Comparison of ENCODE assay signal across 15 cellular contexts in genomic region chr3:152279474-152279873, GRCh38. TPM values are rescaled to one million over a fixed set of nuclear protein-coding genes. Genes with fewer than 3 reads are reported as not detected.
DNase-seq lines count a peak whose midpoint lies in the region; ATAC-seq, FAIRE-seq and TF ChIP-seq lines count a peak whose summit lies in the region.
"Had no signal": no experiment of that assay in that cellular context is flagged by ENCODE, and none has a peak within 500 bp of the region (broad histone marks: within the 10 kb centered on the region; RNA-seq: fewer than 3 reads in every experiment).

No MANE protein-coding gene starts in this region.

- H3K9ac ChIP-seq in KMS-11, result peak overlapping the region; percentile 99
- H3K9ac ChIP-seq in K562 (ENCODE audit: insufficient read depth in 1 of 2, low read depth in 2 of 2, low read length in 2 of 2), result no peak overlapping the region

- FAIRE-seq in K562 (lab: Jason Lieb, UNC), result no peak
- FAIRE-seq: GM19239, small intestine had no signal

- no peak for TF ChIP-seq POLR2A in K562 (conservative IDR thresholded peaks at IDR 0.05)

- peaks cover 9% of the 10 kb centered on the region for H3K9me1 ChIP-seq in K562 (ENCODE audit: control insufficient read depth, insufficient read depth, low read length)

- peaks cover 98% of the 10 kb centered on the region for H3K4me1 ChIP-seq in KMS-11 (ENCODE audit: low read depth, poor library complexity, severe bottlenecking)
- H3K4me1 ChIP-seq in K562 (replicated peaks in 1 of 2; ENCODE audit: control insufficient read depth in 2 of 2, insufficient read depth in 2 of 2, low read length in 2 of 2), result peaks cover 9 to 52% of the 10 kb centered on the region in 2 experiments

- no peak for TF ChIP-seq EP300 in K562 (IDR thresholded peaks at IDR 0.05; ENCODE audit: low read length)

- ATAC-seq in K562, result peak; percentile 45
- ATAC-seq in GM21737 (IDR thresholded peaks at IDR 0.05; ENCODE audit: unreplicated experiment), result no peak

- H4K20me1 ChIP-seq in KMS-11 (ENCODE audit: insufficient read depth), result peaks cover 47% of the 10 kb centered on the region
- peaks cover 56% of the 10 kb centered on the region for H4K20me1 ChIP-seq in K562 (replicated peaks; ENCODE audit: control insufficient read depth, insufficient read depth, low read length)

- peak overlapping the region; percentile 99 for H3K27ac ChIP-seq in KMS-11
- H3K27ac ChIP-seq in K562 (ENCODE audit: extremely low read depth, low read depth, low read length), result no peak overlapping the region
- H3K27ac ChIP-seq: VCaP had no signal

- H3K36me3 Mint-ChIP-seq in T-helper 1 cell treated with Interleukin-12 subunit alpha and Interleukin-12 subunit beta and Interleukin-4 antibody, amounts not matched to agents 30 μg/mL and 1 μg/mL, for 36 hours (ENCODE audit: low read depth), result peaks cover 17% of the 10 kb centered on the region
- H3K36me3 Mint-ChIP-seq in osteocyte (ENCODE audit: unreplicated experiment), result peaks cover 2% of the 10 kb centered on the region

- H3K4me2 ChIP-seq in KMS-11 (peak overlapping the region; percentile 99), K562 (ENCODE audit: insufficient read depth, low read length) (no peak overlapping the region)

- H3K27me3 ChIP-seq in KMS-11 (ENCODE audit: insufficient read depth, low read depth) (no peaks in the 10 kb centered on the region), K562 (ENCODE audit: control insufficient read depth in 2 of 2, insufficient read depth in 2 of 2, low read length in 2 of 2) (no peaks in the 10 kb centered on the region)

- POLR2A ChIA-PET in K562 (lab: Yijun Ruan, JAX), result interaction anchor here (0.7 to 3.9 kb wide), 3 partner anchors 10 to 20 kb away, joined by 3 to 23 read pairs (median 3); no protein-coding TSS in a partner anchor

- H3K9me3 ChIP-seq in K562 (replicated peaks; ENCODE audit: control insufficient read depth, insufficient read depth, low read depth, low read length), result no peaks in the 10 kb centered on the region

- H2AFZ ChIP-seq in KMS-11 (ENCODE audit: low read depth) (no peak overlapping the region), K562 (ENCODE audit: low read depth, low read length) (no peak overlapping the region)

- WGBS in K562 (ENCODE audit: insufficient coverage, low coverage, missing lambda C conversion rate), result 74% methylated on average over 3 of the region's 3 CpGs

- peak overlapping the region; percentile 31 for H3K27ac Mint-ChIP-seq in T-helper 1 cell treated with Interleukin-12 subunit alpha and Interleukin-12 subunit beta and Interleukin-4 antibody, amounts not matched to agents 30 μg/mL and 1 μg/mL, for 36 hours
- H3K27ac Mint-ChIP-seq in osteocyte (ENCODE audit: unreplicated experiment), result peak overlapping the region; percentile 35

- peaks cover 65% of the 10 kb centered on the region for H3K4me1 Mint-ChIP-seq in T-helper 1 cell treated with Interleukin-12 subunit alpha and Interleukin-12 subunit beta and Interleukin-4 antibody, amounts not matched to agents 30 μg/mL and 1 μg/mL, for 36 hours (ENCODE audit: low read depth)
- H3K4me1 Mint-ChIP-seq in osteocyte (ENCODE audit: unreplicated experiment), result peaks cover 65% of the 10 kb centered on the region

- peak overlapping the region; percentile 58 for H3K4me3 Mint-ChIP-seq in T-helper 1 cell treated with Interleukin-12 subunit alpha and Interleukin-12 subunit beta and Interleukin-4 antibody, amounts not matched to agents 30 μg/mL and 1 μg/mL, for 36 hours
- H3K4me3 Mint-ChIP-seq in osteocyte (ENCODE audit: unreplicated experiment), result no peak overlapping the region

- H3K79me2 ChIP-seq in KMS-11 (ENCODE audit: insufficient read depth, low read depth) (peaks cover 100% of the 10 kb centered on the region), K562 (ENCODE audit: control insufficient read depth, insufficient read depth, low read length) (peaks cover 100% of the 10 kb centered on the region)

- no peak for TF ChIP-seq CTCF in KMS-11 (conservative IDR thresholded peaks at IDR 0.05; ENCODE audit: low read depth, low read length)
- no peak for TF ChIP-seq CTCF in K562 (IDR thresholded peaks at IDR 0.05 in 2 of 3, conservative IDR thresholded peaks at IDR 0.05 in 1 of 3; ENCODE audit: insufficient read depth in 2 of 3, low read depth in 1 of 3, low read length in 3 of 3)
- TF ChIP-seq CTCF in osteocyte (IDR thresholded peaks at IDR 0.05), result no peak

- in situ Hi-C loops in K562 (cut with MboI), result no loop called here

- TF ChIP-seq RAD21 in K562 (CRISPR knock-in tag; conservative IDR thresholded peaks at IDR 0.05 in 1 of 2, IDR thresholded peaks at IDR 0.05 in 1 of 2), result no peak

- no peaks in the 10 kb centered on the region for H3K27me3 Mint-ChIP-seq in T-helper 1 cell treated with Interleukin-12 subunit alpha and Interleukin-12 subunit beta and Interleukin-4 antibody, amounts not matched to agents 30 μg/mL and 1 μg/mL, for 36 hours (ENCODE audit: low read depth)
- no peaks in the 10 kb centered on the region for H3K27me3 Mint-ChIP-seq in osteocyte (ENCODE audit: unreplicated experiment)

- H3K9me3 Mint-ChIP-seq in T-helper 1 cell treated with Interleukin-12 subunit alpha and Interleukin-12 subunit beta and Interleukin-4 antibody, amounts not matched to agents 30 μg/mL and 1 μg/mL, for 36 hours, result no peaks in the 10 kb centered on the region
- H3K9me3 Mint-ChIP-seq in osteocyte (ENCODE audit: unreplicated experiment), result no peaks in the 10 kb centered on the region

- intact Hi-C loops in K562 (cut with micrococcal nuclease), result loop anchor here (10.0 kb wide), 2 partner anchors 885 to 1675 kb away; partner anchors contain the start of genes RAP2B and SELENOT

- H3K36me3 ChIP-seq in KMS-11 (ENCODE audit: insufficient read depth) (no peaks in the 10 kb centered on the region), K562 (ENCODE audit: control insufficient read depth, insufficient read depth, low read length) (peaks cover 40% of the 10 kb centered on the region)

- BruUV-seq in K562 (replicated peaks; lab: Mats Ljungman, UMichigan), result no TSS peak

- DNase-seq in T-helper 1 cell, result no peak
- DNase-seq in K562 (ENCODE audit: extremely low read depth in 1 of 4, low spot score in 3 of 4), result no peak
- DNase-seq in osteocyte (ENCODE audit: extremely low spot score, unreplicated experiment), result no peak
- DNase-seq in midbrain (lab: John Stamatoyannopoulos, UW), result no peak
- no peak for DNase-seq in NCI-H226
- DNase-seq: activated effector memory CD4-positive, alpha-beta T cell treated with Interleukin-2 at 50 U/mL for 16 hours; DMS 273 treated with DMSO at 0.1 percent for 48 hours; NCI-H1436; Right ventricle myocardium superior; small intestine had no signal

- H3K4me3 ChIP-seq in KMS-11 (IDR thresholded peaks at IDR 0.05; ENCODE audit: insufficient read depth, low read depth, low read length) (no peak overlapping the region), K562 (no peak overlapping the region)

- CTCF ChIA-PET in K562 (lab: Yijun Ruan, JAX; ENCODE audit: low intra/inter-chr PET ratio), result no interaction called here

TF ChIP-seq in K562, 482 proteins besides CTCF, POLR2A, EP300 and RAD21:
- no peak for TF ChIP-seq ELF4 (CRISPR knock-in tag; IDR thresholded peaks at IDR 0.05)
- TF ChIP-seq FOXA1 (IDR thresholded peaks at IDR 0.05; ENCODE audit: borderline replicate concordance), result no peak
- TF ChIP-seq, protein P1, sequence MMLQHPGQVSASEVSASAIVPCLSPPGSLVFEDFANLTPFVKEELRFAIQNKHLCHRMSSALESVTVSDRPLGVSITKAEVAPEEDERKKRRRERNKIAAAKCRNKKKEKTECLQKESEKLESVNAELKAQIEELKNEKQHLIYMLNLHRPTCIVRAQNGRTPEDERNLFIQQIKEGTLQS (IDR thresholded peaks at IDR 0.05), result 0 out of 2 replicates have a peak, but pooled peaks have one; percentile 16
- TF ChIP-seq, protein P1 (CRISPR knock-in tag; conservative IDR thresholded peaks at IDR 0.05), result no peak
- TF ChIP-seq ZNF274 (IDR thresholded peaks at IDR 0.05; ENCODE audit: borderline replicate concordance, low read depth, low read length), result no peak
- TF ChIP-seq HDAC8 (tag; IDR thresholded peaks at IDR 0.05), result no peak
- peak; percentile 41 for TF ChIP-seq CEBPB (tag; IDR thresholded peaks at IDR 0.05)

RNA-seq across cellular contexts. Expression of gene MBNL1, which starts 10.7 kb away (rescaled TPM):
- 337 and 524 TPM in 2 replicates for total RNA-seq in K562 (2011; cell fraction: chromatin; rRNA removed; ENCODE audit: low replicate concordance)
- 154 and 188 TPM in 2 replicates for total RNA-seq in K562 (2011; cell fraction: nucleolus; rRNA removed)
- total RNA-seq in K562 (2011; cell fraction: nucleoplasm; rRNA removed), result 277 and 417 TPM in 2 replicates
- total RNA-seq in K562 (2014; rRNA removed) (240 and 243 TPM in 2 replicates), K562 (2014; rRNA removed; fragmentation: Illumina TruSeq; extraction: Trizol) (220 and 241 TPM in 2 replicates), K562 (2015; rRNA removed; fragmentation: Illumina TruSeq; extraction: Trizol) (220 and 243 TPM in 2 replicates), K562 (2021) (217 and 231 TPM in 2 replicates), osteocyte (159 and 166 TPM in 2 replicates)
- polyA plus RNA-seq in K562 (2011; rRNA removed) (116 and 133 TPM in 2 replicates), K562 (2014; fragmentation: Illumina TruSeq; extraction: Trizol) (202 and 221 TPM in 2 replicates), K562 (2014; fragmentation: Nextera tagmentation; extraction: Ambion mirVana) (10 to 100 TPM; 70.3 to 87.3 TPM), K562 (2014; rRNA removed) (104 and 107 TPM in 2 replicates)
- polyA plus RNA-seq in K562 (2011; cell fraction: cytosol; rRNA removed), result 101 and 150 TPM in 2 replicates
- 108 and 135 TPM in 2 replicates for polyA plus RNA-seq in K562 (2011; cell fraction: nucleus; rRNA removed)
- 74.4 and 91.9 TPM in 2 replicates for polyA plus RNA-seq in K562 (2012)
- 431 and 448 TPM in 2 replicates for polyA minus RNA-seq in K562 (2011; rRNA and poly(A)+ RNA removed)
- 216 and 268 TPM in 2 replicates for polyA minus RNA-seq in K562 (2011; cell fraction: cytosol; rRNA and poly(A)+ RNA removed)
- polyA minus RNA-seq in K562 (2011; cell fraction: nucleus; rRNA and poly(A)+ RNA removed), result 326 and 485 TPM in 2 replicates
